19 cellular contexts compared by ENCODE assay signal in the genomic region with DNA sequence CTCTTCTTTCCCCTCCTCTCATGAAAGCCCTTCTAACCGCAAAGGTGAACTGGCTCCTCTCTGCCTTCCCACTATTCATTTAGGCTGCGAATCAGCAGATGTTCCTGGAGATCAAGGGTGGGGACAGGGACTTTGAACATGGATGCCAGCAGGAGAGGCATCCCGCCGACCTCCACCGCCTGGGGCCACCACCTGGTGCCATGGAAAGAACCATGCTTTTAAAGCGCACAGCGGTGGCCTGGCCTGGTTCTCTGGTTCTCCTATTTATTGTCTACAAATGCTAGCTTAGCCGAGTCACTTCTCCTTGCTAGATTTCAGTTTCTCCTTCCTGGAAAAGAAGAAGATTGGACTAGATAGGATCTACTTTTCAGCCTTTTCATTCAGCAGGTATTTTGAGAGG. TPM values are rescaled to one million over a fixed set of nuclear protein-coding genes. Genes with fewer than 3 reads are reported as not detected.
"Had no signal": no experiment of that assay in that cellular context is flagged by ENCODE, and none has a peak within 500 bp of the region (broad histone marks: within the 10 kb centered on the region; RNA-seq: fewer than 3 reads in every experiment).

No MANE protein-coding gene starts in this region.

- H3K9me3 ChIP-seq: colonic mucosa, right atrium auricular region, sigmoid colon, stomach, thoracic aorta, transverse colon had no signal

- H3K36me3 ChIP-seq: colonic mucosa, right atrium auricular region, sigmoid colon, stomach, thoracic aorta, transverse colon had no signal

- H3K36me3 Mint-ChIP-seq: naive thymus-derived CD4-positive, alpha-beta T cell had no signal

- H3K27ac ChIP-seq: colonic mucosa, right atrium auricular region, sigmoid colon, skin epidermis, stomach, thoracic aorta, transverse colon had no signal

- H3K4me1 ChIP-seq: colonic mucosa, right atrium auricular region, sigmoid colon had no signal

- H3K27ac Mint-ChIP-seq: naive thymus-derived CD4-positive, alpha-beta T cell; nephron progenitor cell had no signal

- H3K27me3 ChIP-seq: colonic mucosa, right atrium auricular region, sigmoid colon, stomach, transverse colon had no signal

- H3K4me1 Mint-ChIP-seq: naive thymus-derived CD4-positive, alpha-beta T cell had no signal

- ATAC-seq: naive thymus-derived CD4-positive, alpha-beta T cell had no signal

- H3K4me3 Mint-ChIP-seq: naive thymus-derived CD4-positive, alpha-beta T cell; nephron progenitor cell had no signal

- H3K4me3 ChIP-seq: colonic mucosa, right atrium auricular region, sigmoid colon, skin epidermis, stomach, thoracic aorta, transverse colon had no signal

- DNase-seq: colonic mucosa; dermis blood vessel endothelial cell; effector CD4-positive, alpha-beta T cell; foreskin melanocyte; head of caudate nucleus; hippocampal formation; mesendoderm; naive thymus-derived CD4-positive, alpha-beta T cell; nephron progenitor cell; sigmoid colon; stimulated activated CD4-positive, alpha-beta T cell treated with anti-CD3 and anti-CD28 coated beads, Interleukin-12 subunit alpha, Interleukin-12 subunit beta, amount 100 ng/mL, for 4 hours; stimulated activated naive CD4-positive, alpha-beta T cell; stomach; substantia nigra; transverse colon had no signal

RNA-seq across cellular contexts. Expression of a gene that starts 43.2 kb away (rescaled TPM):
- total RNA-seq: lung microvascular endothelial cell had no signal
